ENCODE assay signal across 17 cellular contexts in genomic region chr16:81642107-81642436, GRCh38.
A peak's percentile ranks its signal among the peaks of the same experiment; 100 is the strongest.
DNase-seq lines count a peak whose midpoint lies in the region; ATAC-seq and TF ChIP-seq lines count a peak whose summit lies in the region.
"Had no signal": no experiment of that assay in that cellular context is flagged by ENCODE, and none has a peak within 500 bp of the region (broad histone marks: within the 10 kb centered on the region; RNA-seq: fewer than 3 reads in every experiment).

No MANE protein-coding gene starts in this region.

- no peaks in the 10 kb centered on the region for H3K9me3 ChIP-seq in CD4-positive, alpha-beta T cell (ENCODE audit: control insufficient read depth, low read length)
- H3K9me3 ChIP-seq: MG63 had no signal

- H3K27ac Mint-ChIP-seq in activated CD4-positive, alpha-beta T cell treated with anti-CD3 and anti-CD28 coated beads, Interleukin-2, amount 10 ng/mL, durations not matched to agents 24 days and 14 days: peak overlapping the region; percentile 20
- no peak overlapping the region for H3K27ac Mint-ChIP-seq in activated CD4-positive, alpha-beta T cell treated with anti-CD3 and anti-CD28 coated beads, Interleukin-2, amount 10 ng/mL, durations not matched to agents 7 days and 5 days
- no peak overlapping the region for H3K27ac Mint-ChIP-seq in stimulated activated naive CD8-positive, alpha-beta T cell treated with anti-CD3 and anti-CD28 coated beads, Interleukin-15, amount 100 ng/mL, for 72 hours
- peak overlapping the region; percentile 38 for H3K27ac Mint-ChIP-seq in memory B cell
- H3K27ac Mint-ChIP-seq in CD4-positive, alpha-beta T cell: no peak overlapping the region

- no peaks in the 10 kb centered on the region for H3K27me3 ChIP-seq in CD4-positive, alpha-beta T cell (ENCODE audit: control insufficient read depth, insufficient read depth, low read length)
- H3K27me3 ChIP-seq: MG63 had no signal

- peaks cover 17% of the 10 kb centered on the region for H3K4me1 Mint-ChIP-seq in activated CD4-positive, alpha-beta T cell treated with anti-CD3 and anti-CD28 coated beads, Interleukin-2, amount 10 ng/mL, durations not matched to agents 24 days and 14 days
- no peaks in the 10 kb centered on the region for H3K4me1 Mint-ChIP-seq in activated CD4-positive, alpha-beta T cell treated with anti-CD3 and anti-CD28 coated beads, Interleukin-2, amount 10 ng/mL, durations not matched to agents 7 days and 5 days
- H3K4me1 Mint-ChIP-seq in stimulated activated naive CD8-positive, alpha-beta T cell treated with anti-CD3 and anti-CD28 coated beads, Interleukin-15, amount 100 ng/mL, for 72 hours: peaks cover 50% of the 10 kb centered on the region
- peaks cover 14% of the 10 kb centered on the region for H3K4me1 Mint-ChIP-seq in memory B cell
- H3K4me1 Mint-ChIP-seq in CD4-positive, alpha-beta T cell (ENCODE audit: low read depth): peaks cover 31% of the 10 kb centered on the region

- no peak overlapping the region for H3K4me3 Mint-ChIP-seq in activated CD4-positive, alpha-beta T cell treated with anti-CD3 and anti-CD28 coated beads, Interleukin-2, amount 10 ng/mL, durations not matched to agents 24 days and 14 days
- H3K4me3 Mint-ChIP-seq in activated CD4-positive, alpha-beta T cell treated with anti-CD3 and anti-CD28 coated beads, Interleukin-2, amount 10 ng/mL, durations not matched to agents 7 days and 5 days: no peak overlapping the region
- H3K4me3 Mint-ChIP-seq in stimulated activated naive CD8-positive, alpha-beta T cell treated with anti-CD3 and anti-CD28 coated beads, Interleukin-15, amount 100 ng/mL, for 72 hours: no peak overlapping the region
- no peak overlapping the region for H3K4me3 Mint-ChIP-seq in memory B cell
- no peak overlapping the region for H3K4me3 Mint-ChIP-seq in CD4-positive, alpha-beta T cell

- no peaks in the 10 kb centered on the region for H3K27me3 Mint-ChIP-seq in activated CD4-positive, alpha-beta T cell treated with anti-CD3 and anti-CD28 coated beads, Interleukin-2, amount 10 ng/mL, durations not matched to agents 24 days and 14 days
- H3K27me3 Mint-ChIP-seq in activated CD4-positive, alpha-beta T cell treated with anti-CD3 and anti-CD28 coated beads, Interleukin-2, amount 10 ng/mL, durations not matched to agents 7 days and 5 days: no peaks in the 10 kb centered on the region
- no peaks in the 10 kb centered on the region for H3K27me3 Mint-ChIP-seq in stimulated activated naive CD8-positive, alpha-beta T cell treated with anti-CD3 and anti-CD28 coated beads, Interleukin-15, amount 100 ng/mL, for 72 hours
- no peaks in the 10 kb centered on the region for H3K27me3 Mint-ChIP-seq in memory B cell
- H3K27me3 Mint-ChIP-seq in CD4-positive, alpha-beta T cell: no peaks in the 10 kb centered on the region

- intact Hi-C loops in activated CD4-positive, alpha-beta T cell treated with anti-CD3 and anti-CD28 coated beads, Interleukin-2, amount 10 ng/mL, durations not matched to agents 24 days and 14 days (cut with micrococcal nuclease): no loop called here
- intact Hi-C loops in CD4-positive, alpha-beta T cell (cut with DNase I, micrococcal nuclease): no loop called here

- CTCF ChIA-PET in activated CD4-positive, alpha-beta T cell treated with anti-CD3 and anti-CD28 coated beads, Interleukin-2, amount 10 ng/mL, durations not matched to agents 7 days and 5 days (lab: Charles Lee): interaction anchor here (0.7 to 2.0 kb wide), 3 partner anchors 8 to 53 kb away, joined by 3 to 4 read pairs (median 3); no protein-coding TSS in a partner anchor
- CTCF ChIA-PET in CD4-positive, alpha-beta T cell (lab: Charles Lee): no interaction called here

- H3K27ac ChIP-seq in CD4-positive, alpha-beta T cell (ENCODE audit: low read depth, low read length): no peak overlapping the region

- POLR2A ChIA-PET in activated CD4-positive, alpha-beta T cell treated with anti-CD3 and anti-CD28 coated beads, Interleukin-2, amount 10 ng/mL, durations not matched to agents 7 days and 5 days (lab: Charles Lee): no interaction called here
- POLR2A ChIA-PET in CD4-positive, alpha-beta T cell (lab: Charles Lee): no interaction called here

- no peak for DNase-seq in activated CD4-positive, alpha-beta T cell treated with anti-CD3 and anti-CD28 coated beads, Interleukin-2, amount 10 ng/mL, durations not matched to agents 24 days and 14 days
- DNase-seq in activated CD4-positive, alpha-beta T cell treated with anti-CD3 and anti-CD28 coated beads, Interleukin-2, amount 10 ng/mL, durations not matched to agents 7 days and 5 days: no peak
- no peak for DNase-seq in stimulated activated naive CD8-positive, alpha-beta T cell treated with anti-CD3 and anti-CD28 coated beads, Interleukin-15, Interleukin-2, amounts not matched to agents 100 U/mL and 50 U/mL, for 24 hours
- no peak for DNase-seq in stimulated activated naive CD8-positive, alpha-beta T cell treated with anti-CD3 and anti-CD28 coated beads, Interleukin-15, amount 100 ng/mL, for 72 hours
- DNase-seq in memory B cell (ENCODE audit: low spot score in 2 of 2) (no peak), NCI-H524 (lab: John Stamatoyannopoulos, UW) (no peak)
- no peak for DNase-seq in CD4-positive, alpha-beta T cell
- DNase-seq: 8988T; AML-193; MG63; NCI-H1694 treated with DMSO at 0.1 percent for 48 hours; NCI-H226; NCI-H510A treated with DMSO at 0.1 percent for 48 hours; NCI-H774; NK-92 treated with Interleukin-12 subunit alpha and Interleukin-12 subunit beta, amount 100 ng/mL, for 24 hours; SIG-M5 had no signal

- no peaks in the 10 kb centered on the region for H3K36me3 Mint-ChIP-seq in activated CD4-positive, alpha-beta T cell treated with anti-CD3 and anti-CD28 coated beads, Interleukin-2, amount 10 ng/mL, durations not matched to agents 24 days and 14 days (ENCODE audit: low read depth)
- no peaks in the 10 kb centered on the region for H3K36me3 Mint-ChIP-seq in activated CD4-positive, alpha-beta T cell treated with anti-CD3 and anti-CD28 coated beads, Interleukin-2, amount 10 ng/mL, durations not matched to agents 7 days and 5 days (ENCODE audit: low read depth)
- H3K36me3 Mint-ChIP-seq in memory B cell: peaks cover 7% of the 10 kb centered on the region
- peaks cover 4% of the 10 kb centered on the region for H3K36me3 Mint-ChIP-seq in CD4-positive, alpha-beta T cell (ENCODE audit: low read depth)

- peak; percentile 60 for ATAC-seq in stimulated activated naive CD8-positive, alpha-beta T cell treated with anti-CD3 and anti-CD28 coated beads, Interleukin-15, Interleukin-2, amounts not matched to agents 100 U/mL and 50 U/mL, for 24 hours
- ATAC-seq in stimulated activated naive CD8-positive, alpha-beta T cell treated with anti-CD3 and anti-CD28 coated beads, Interleukin-15, amount 100 ng/mL, for 72 hours: no peak
- no peak for ATAC-seq in memory B cell (ENCODE audit: low read depth)
- no peak for ATAC-seq in CD4-positive, alpha-beta T cell (ENCODE audit: poor library complexity)
- ATAC-seq: K562 had no signal

- TF ChIP-seq CTCF in CD4-positive, alpha-beta T cell (IDR thresholded peaks at IDR 0.05): no peak

- H3K9me3 Mint-ChIP-seq in activated CD4-positive, alpha-beta T cell treated with anti-CD3 and anti-CD28 coated beads, Interleukin-2, amount 10 ng/mL, durations not matched to agents 24 days and 14 days: no peaks in the 10 kb centered on the region
- H3K9me3 Mint-ChIP-seq in activated CD4-positive, alpha-beta T cell treated with anti-CD3 and anti-CD28 coated beads, Interleukin-2, amount 10 ng/mL, durations not matched to agents 7 days and 5 days: no peaks in the 10 kb centered on the region
- H3K9me3 Mint-ChIP-seq in stimulated activated naive CD8-positive, alpha-beta T cell treated with anti-CD3 and anti-CD28 coated beads, Interleukin-15, amount 100 ng/mL, for 72 hours: no peaks in the 10 kb centered on the region
- H3K9me3 Mint-ChIP-seq in memory B cell: peaks cover 2% of the 10 kb centered on the region
- no peaks in the 10 kb centered on the region for H3K9me3 Mint-ChIP-seq in CD4-positive, alpha-beta T cell

Comparison
In these comparisons a context has a peak if more than half of its experiments do, and no peak if none do; other contexts are left out.
1. H3K27ac Mint-ChIP-seq: peak in activated CD4-positive, alpha-beta T cell treated with anti-CD3 and anti-CD28 coated beads, Interleukin-2, amount 10 ng/mL, durations not matched to agents 24 days and 14 days (single experiment) and memory B cell (single experiment); none in activated CD4-positive, alpha-beta T cell treated with anti-CD3 and anti-CD28 coated beads, Interleukin-2, amount 10 ng/mL, durations not matched to agents 7 days and 5 days (single experiment), stimulated activated naive CD8-positive, alpha-beta T cell treated with anti-CD3 and anti-CD28 coated beads, Interleukin-15, amount 100 ng/mL, for 72 hours (0 of 2) and CD4-positive, alpha-beta T cell (single experiment).